In genomic region chr3:152328841-152329240, GRCh38 we compare ENCODE assay signal across 1 cellular context.
TF ChIP-seq lines count a peak whose summit lies in the region.

No MANE protein-coding gene starts in this region.

TF ChIP-seq in K562, 482 proteins besides CTCF, POLR2A, EP300 and RAD21 (continued from another document):
- TF ChIP-seq RREB1 (CRISPR knock-in tag; IDR thresholded peaks at IDR 0.05) (no peak), EP400 (IDR thresholded peaks at IDR 0.05) (peak; percentile 4; the same call in 1 of the 2 replicates), GABPB2 (CRISPR knock-in tag; conservative IDR thresholded peaks at IDR 0.05) (no peak), ZNF551 (CRISPR knock-in tag; IDR thresholded peaks at IDR 0.05) (no peak), MAZ (CRISPR knock-in tag; conservative IDR thresholded peaks at IDR 0.05 in 1 of 2, IDR thresholded peaks at IDR 0.05 in 1 of 2) (no peak), SMARCA4 (IDR thresholded peaks at IDR 0.05) (peak; percentile 45; the same call in 1 of the 2 replicates), SLC30A9 (CRISPR knock-in tag; IDR thresholded peaks at IDR 0.05) (no peak), DPF2 (IDR thresholded peaks at IDR 0.05) (peak; percentile 43; the same call in 1 of the 2 replicates), JUN (IDR thresholded peaks at IDR 0.05; ENCODE audit: borderline replicate concordance, low read depth, low read length) (peak; percentile 58; the same call in 1 of the 2 replicates), JUN (CRISPR knock-in tag; IDR thresholded peaks at IDR 0.05; ENCODE audit: borderline replicate concordance) (no peak), CHAMP1 (IDR thresholded peaks at IDR 0.05) (peak; percentile 46; the same call in 1 of the 2 replicates), ZBTB2 (IDR thresholded peaks at IDR 0.05) (no peak)
